In the genomic region with DNA sequence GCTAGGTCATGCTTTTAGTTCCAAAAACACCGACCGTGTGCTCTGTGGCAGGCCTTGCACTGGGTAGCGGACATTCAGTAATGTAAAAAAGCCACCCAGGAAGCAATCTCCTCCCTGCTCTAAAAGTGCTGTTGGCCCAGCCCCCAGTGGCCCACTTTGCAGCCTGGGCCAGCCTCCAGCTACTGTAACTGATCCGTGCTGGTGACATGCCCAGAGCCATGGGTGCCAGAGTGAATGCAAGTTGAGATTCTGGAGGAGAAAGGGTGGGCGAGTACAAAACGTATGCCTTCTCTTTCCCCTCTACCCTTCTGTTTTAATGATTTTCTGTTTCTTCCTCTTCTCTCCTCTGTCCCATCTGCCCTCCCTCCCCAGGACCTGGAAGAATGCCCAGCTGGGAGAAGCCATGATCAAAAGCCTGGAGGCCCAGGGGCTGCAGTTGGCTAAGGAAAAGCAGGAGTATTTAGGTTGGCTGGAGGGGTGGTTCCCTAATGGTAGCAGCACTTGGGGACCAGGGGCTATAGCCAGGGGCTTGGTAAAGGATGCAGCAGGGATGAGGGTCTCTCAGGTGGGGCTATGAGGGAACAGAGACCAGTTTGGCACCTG, we compare ENCODE assay signal across 9 cellular contexts. TPM values are rescaled to one million over a fixed set of nuclear protein-coding genes. Genes with fewer than 3 reads are reported as not detected.
A peak's percentile ranks its signal among the peaks of the same experiment; 100 is the strongest.
DNase-seq lines count a peak whose midpoint lies in the region; TF ChIP-seq lines count a peak whose summit lies in the region.
"Had no signal": no experiment of that assay in that cellular context is flagged by ENCODE, and none has a peak within 500 bp of the region (broad histone marks: within the 10 kb centered on the region; RNA-seq: fewer than 3 reads in every experiment).

No MANE protein-coding gene starts in this region.

- POLR2A ChIA-PET in A673 (lab: Charles Lee; ENCODE audit: low non-redundant PET), result no interaction called here

- no peak overlapping the region for H3K27ac ChIP-seq in A673 (ENCODE audit: low read depth, low read length, poor library complexity, severe bottlenecking)
- H3K27ac ChIP-seq in colonic mucosa, result no peak overlapping the region
- no peak overlapping the region for H3K27ac ChIP-seq in effector memory CD4-positive, alpha-beta T cell (ENCODE audit: insufficient read depth, low read length, poor library complexity, severe bottlenecking)

- H3K27me3 ChIP-seq in A673 (replicated peaks; ENCODE audit: insufficient read depth, low read depth, low read length, poor library complexity) (no peaks in the 10 kb centered on the region), colonic mucosa (no peaks in the 10 kb centered on the region)
- no peaks in the 10 kb centered on the region for H3K27me3 ChIP-seq in effector memory CD4-positive, alpha-beta T cell (replicated peaks; ENCODE audit: control insufficient read depth, insufficient read depth, low read length, poor library complexity, severe bottlenecking)

- H3K4me3 ChIP-seq in A673 (ENCODE audit: low read depth, low read length, poor library complexity, severe bottlenecking), result no peak overlapping the region
- H3K4me3 ChIP-seq in colonic mucosa, result no peak overlapping the region
- no peak overlapping the region for H3K4me3 ChIP-seq in effector memory CD4-positive, alpha-beta T cell (ENCODE audit: insufficient read depth, low read depth, low read length, poor library complexity, severe bottlenecking)

- no peak overlapping the region for H3K9ac ChIP-seq in colonic mucosa (ENCODE audit: low read depth in 2 of 2, low read length in 2 of 2)

- no peaks in the 10 kb centered on the region for H3K36me3 ChIP-seq in A673 (ENCODE audit: insufficient read depth, low read length, poor library complexity, severe bottlenecking)
- no peaks in the 10 kb centered on the region for H3K36me3 ChIP-seq in colonic mucosa
- no peaks in the 10 kb centered on the region for H3K36me3 ChIP-seq in effector memory CD4-positive, alpha-beta T cell (ENCODE audit: control insufficient read depth, insufficient read depth, low read length)

- no TSS peak for BruUV-seq in A673 (replicated peaks; lab: Mats Ljungman, UMichigan)

- intact Hi-C loops in A673 (cut with micrococcal nuclease; ENCODE audit: unreplicated experiment) (no loop called here), colonic mucosa (cut with DNase I) (no loop called here)

- no peaks in the 10 kb centered on the region for H3K9me3 Mint-ChIP-seq in mesothelial cell of epicardium

- CTCF ChIA-PET in A673 (lab: Charles Lee), result no interaction called here

- no peaks in the 10 kb centered on the region for H3K36me3 Mint-ChIP-seq in mesothelial cell of epicardium

- H3K4me3 Mint-ChIP-seq in mesothelial cell of epicardium, result peak overlapping the region; percentile 5

- peaks cover 16% of the 10 kb centered on the region for H3K4me1 Mint-ChIP-seq in mesothelial cell of epicardium

- no peak for TF ChIP-seq CTCF in A673 (conservative IDR thresholded peaks at IDR 0.05; ENCODE audit: low read depth, low read length)
- TF ChIP-seq CTCF in mesothelial cell of epicardium (IDR thresholded peaks at IDR 0.05; ENCODE audit: unreplicated experiment), result no peak
- no peak for TF ChIP-seq CTCF in colonic mucosa (IDR thresholded peaks at IDR 0.05)

- H3K9me3 ChIP-seq in A673 (ENCODE audit: low read depth, low read length, poor library complexity, severe bottlenecking) (no peaks in the 10 kb centered on the region), colonic mucosa (no peaks in the 10 kb centered on the region)
- H3K9me3 ChIP-seq in effector memory CD4-positive, alpha-beta T cell (ENCODE audit: control insufficient read depth, low read length), result no peaks in the 10 kb centered on the region

- H3K4me1 ChIP-seq in A673 (ENCODE audit: insufficient read depth, low read length, poor library complexity, severe bottlenecking) (peaks cover 7% of the 10 kb centered on the region), colonic mucosa (no peaks in the 10 kb centered on the region)
- no peaks in the 10 kb centered on the region for H3K4me1 ChIP-seq in effector memory CD4-positive, alpha-beta T cell (ENCODE audit: control insufficient read depth, insufficient read depth, low read length, poor library complexity, severe bottlenecking)

- peak overlapping the region; percentile 34 for H3K27ac Mint-ChIP-seq in mesothelial cell of epicardium

- DNase-seq in A673 (ENCODE audit: low spot score), result peak; percentile 48
- peak; percentile 40 for DNase-seq in NCI-H2029 treated with DMSO at 0.1 percent for 48 hours (lab: John Stamatoyannopoulos, UW)
- DNase-seq in dedifferentiated amniotic fluid mesenchymal stem cell (ENCODE audit: extremely low spot score), result peak; percentile 53
- peak in 1 of 2 experiments; percentile 54 for DNase-seq in mesothelial cell of epicardium (ENCODE audit: low spot score in 2 of 2, unreplicated experiment in 2 of 2)
- no peak for DNase-seq in colonic mucosa
- DNase-seq in effector memory CD4-positive, alpha-beta T cell, result no peak
- DNase-seq in stimulated activated CD4-positive, alpha-beta T cell treated with anti-CD3 and anti-CD28 coated beads, Interleukin-2, amount 100 ng/mL, for 48 hours, result no peak
- DNase-seq in activated CD4-positive, alpha-beta T cell treated with anti-CD3 and anti-CD28 coated beads for 4 hours, result no peak
- DNase-seq: activated CD8-positive, alpha-beta memory T cell treated with anti-CD3 and anti-CD28 coated beads, Interleukin-2, amount 50 U/mL, for 48 hours had no signal

- H3K27me3 Mint-ChIP-seq in mesothelial cell of epicardium (ENCODE audit: low read depth), result peaks cover 8% of the 10 kb centered on the region

RNA-seq across cellular contexts. Expression of a gene that starts 16.9 kb away (rescaled TPM):
- 0.37 and 0.87 TPM in 2 replicates for total RNA-seq in A673 (2021)
- total RNA-seq in mesothelial cell of epicardium, result 0.20 to 0.24 TPM (median 0.20 TPM) in 3 replicates
- under 1 TPM; 0.05 to 0.10 TPM for total RNA-seq in colonic mucosa

Comparison
In these comparisons a context has a peak if more than half of its experiments do, and no peak if none do; other contexts are left out.
1. DNase-seq: peak in A673 (single experiment), NCI-H2029 treated with DMSO at 0.1 percent for 48 hours (single experiment) and dedifferentiated amniotic fluid mesenchymal stem cell (single experiment); none in colonic mucosa (single experiment), effector memory CD4-positive, alpha-beta T cell (0 of 3), stimulated activated CD4-positive, alpha-beta T cell treated with anti-CD3 and anti-CD28 coated beads, Interleukin-2, amount 100 ng/mL, for 48 hours (0 of 2) and activated CD4-positive, alpha-beta T cell treated with anti-CD3 and anti-CD28 coated beads for 4 hours (0 of 2).